Comparison of ENCODE assay signal across 7 cellular contexts in genomic region chr14:104234007-104234786, GRCh38.
DNase-seq lines count a peak whose midpoint lies in the region; ATAC-seq and TF ChIP-seq lines count a peak whose summit lies in the region.
"Not testable (repeated sequence)": the region's sequence is repeated elsewhere in the genome, so short reads cannot be mapped to it uniquely, and the experiment has no call there.

No MANE protein-coding gene starts in this region.

- not testable (repeated sequence) for H2BK15ac ChIP-seq in mesendoderm (replicated peaks; ENCODE audit: low read depth)

- H3K36me3 ChIP-seq in HEK293 (ENCODE audit: control insufficient read depth in 2 of 2, insufficient read depth in 1 of 2, low read length in 2 of 2); mesendoderm (ENCODE audit: control insufficient read depth, insufficient read depth, low read length); upper lobe of right lung: not testable (repeated sequence)

- H2BK5ac ChIP-seq in mesendoderm (ENCODE audit: low read length), result not testable (repeated sequence)

- POLR2A ChIA-PET in HEK293 (lab: Yijun Ruan, JAX); WTC11 (lab: Charles Lee): not testable (repeated sequence)

- not testable (repeated sequence) for H3K18ac ChIP-seq in mesendoderm (ENCODE audit: low read length)

- H3K4me1 ChIP-seq in HEK293 (ENCODE audit: control insufficient read depth, insufficient read depth, low read length); mesendoderm (ENCODE audit: control insufficient read depth, low read depth, low read length); upper lobe of right lung: not testable (repeated sequence)

- WGBS in mesendoderm (ENCODE audit: extremely low coverage, insufficient coverage, low lambda C conversion rate), result no CpG with 5 or more reads among the region's 3 CpGs

- H3K27me3 ChIP-seq in mesendoderm (ENCODE audit: insufficient read depth, low read length, poor library complexity); upper lobe of right lung: not testable (repeated sequence)

- H3K36me3 Mint-ChIP-seq in WTC11, result peaks cover 34% of the 10 kb centered on the region

- not testable (repeated sequence) for H3K23ac ChIP-seq in mesendoderm (ENCODE audit: low read length)

- H3K4me1 Mint-ChIP-seq in WTC11, result not testable (repeated sequence)

- not testable (repeated sequence) for H3K56ac ChIP-seq in mesendoderm (ENCODE audit: low read length)

- H3K79me2 ChIP-seq in mesendoderm (ENCODE audit: control insufficient read depth, insufficient read depth, low read length), result not testable (repeated sequence)

- not testable (repeated sequence) for H3K79me1 ChIP-seq in mesendoderm (ENCODE audit: low read length)

- not testable (repeated sequence) for H2AK5ac ChIP-seq in mesendoderm (ENCODE audit: low read length)

- not testable (repeated sequence) for ATAC-seq in WTC11, Right ventricle myocardium inferior, sciatic nerve, upper lobe of right lung

- not testable (repeated sequence) for H4K5ac ChIP-seq in mesendoderm (ENCODE audit: low read length)

- H3K4ac ChIP-seq in mesendoderm (ENCODE audit: low read depth, low read length), result not testable (repeated sequence)

- H3K27ac Mint-ChIP-seq in WTC11, result not testable (repeated sequence)

- not testable (repeated sequence) for H3K4me3 Mint-ChIP-seq in WTC11

- H3K9me3 ChIP-seq in HEK293 (ENCODE audit: control insufficient read depth, insufficient read depth, low read depth, low read length); upper lobe of right lung: not testable (repeated sequence)

- not testable (repeated sequence) for H3K9me3 Mint-ChIP-seq in WTC11

- not testable (repeated sequence) for H3K9ac ChIP-seq in mesendoderm (ENCODE audit: low read length)

- not testable (repeated sequence) for H3K4me3 ChIP-seq in HEK293 (ENCODE audit: low read depth, low read length); mesendoderm (ENCODE audit: low read length); upper lobe of right lung

- not testable (repeated sequence) for H3K27ac ChIP-seq in HEK293 (ENCODE audit: extremely low read depth, low read depth, low read length); mesendoderm (ENCODE audit: low read depth, low read length); upper lobe of right lung

- H3K27me3 Mint-ChIP-seq in WTC11 (ENCODE audit: low read depth), result not testable (repeated sequence)

- DNase-seq in WTC11 (ENCODE audit: low spot score), result peak; percentile 3
- peak; percentile 44 for DNase-seq in activated effector memory CD4-positive, alpha-beta T cell treated with anti-CD3 and anti-CD28 coated beads, Interleukin-2, amount 50 U/mL, for 16 hours
- peak; percentile 23 for DNase-seq in Right ventricle myocardium inferior (ENCODE audit: missing footprints)
- DNase-seq in mesendoderm, result peak; percentile 20
- peak; percentile 3 for DNase-seq in sciatic nerve (ENCODE audit: low spot score)
- peak; percentile 23 for DNase-seq in upper lobe of right lung

- intact Hi-C loops in Right ventricle myocardium inferior (cut with DNase I); sciatic nerve (cut with DNase I); upper lobe of right lung (cut with DNase I): not testable (repeated sequence)

- H4K8ac ChIP-seq in mesendoderm (ENCODE audit: low read depth, low read length), result not testable (repeated sequence)

- TF ChIP-seq CTCF in HEK293 (tag by site-specific recombination; IDR thresholded peaks at IDR 0.05); WTC11 (IDR thresholded peaks at IDR 0.05); upper lobe of right lung (IDR thresholded peaks at IDR 0.05): not testable (repeated sequence)

- H3K4me2 ChIP-seq in mesendoderm (ENCODE audit: low read length), result not testable (repeated sequence)

- CTCF ChIA-PET in HEK293 (lab: Yijun Ruan, JAX); WTC11 (lab: Charles Lee): not testable (repeated sequence)

- H2BK120ac ChIP-seq in mesendoderm (ENCODE audit: low read depth, low read length), result not testable (repeated sequence)

TF ChIP-seq in HEK293, 187 proteins besides CTCF, POLR2A, EP300 and RAD21:
- TF ChIP-seq TRIM28 (IDR thresholded peaks at IDR 0.05; ENCODE audit: borderline replicate concordance, low read length) (peak; percentile 75; the same call in 1 of the 2 replicates), ZNF585B (tag by site-specific recombination; IDR thresholded peaks at IDR 0.05) (peak; percentile 98), SETDB1 (IDR thresholded peaks at IDR 0.05; ENCODE audit: insufficient read length, low read length) (peak; percentile 63)
- TF ChIP-seq, protein P1, sequence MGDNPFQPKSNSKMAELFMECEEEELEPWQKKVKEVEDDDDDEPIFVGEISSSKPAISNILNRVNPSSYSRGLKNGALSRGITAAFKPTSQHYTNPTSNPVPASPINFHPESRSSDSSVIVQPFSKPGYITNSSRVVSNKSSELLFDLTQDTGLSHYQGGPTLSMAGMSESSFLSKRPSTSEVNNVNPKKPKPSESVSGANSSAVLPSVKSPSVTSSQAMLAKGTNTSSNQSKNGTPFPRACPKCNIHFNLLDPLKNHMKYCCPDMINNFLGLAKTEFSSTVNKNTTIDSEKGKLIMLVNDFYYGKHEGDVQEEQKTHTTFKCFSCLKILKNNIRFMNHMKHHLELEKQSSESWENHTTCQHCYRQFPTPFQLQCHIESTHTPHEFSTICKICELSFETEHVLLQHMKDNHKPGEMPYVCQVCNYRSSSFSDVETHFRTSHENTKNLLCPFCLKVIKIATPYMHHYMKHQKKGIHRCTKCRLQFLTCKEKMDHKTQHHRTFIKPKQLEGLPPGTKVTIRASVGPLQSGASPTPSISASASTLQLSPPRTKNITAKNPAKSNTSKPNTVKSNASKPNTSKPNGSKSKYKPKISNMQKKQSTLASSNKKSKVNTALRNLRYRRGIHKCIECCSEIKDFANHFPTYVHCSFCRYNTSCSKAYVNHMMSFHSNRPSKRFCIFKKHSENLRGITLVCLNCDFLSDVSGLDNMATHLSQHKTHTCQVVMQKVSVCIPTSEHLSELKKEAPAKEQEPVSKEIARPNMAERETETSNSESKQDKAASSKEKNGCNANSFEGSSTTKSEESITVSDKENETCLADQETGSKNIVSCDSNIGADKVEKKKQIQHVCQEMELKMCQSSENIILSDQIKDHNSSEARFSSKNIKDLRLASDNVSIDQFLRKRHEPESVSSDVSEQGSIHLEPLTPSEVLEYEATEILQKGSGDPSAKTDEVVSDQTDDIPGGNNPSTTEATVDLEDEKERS (tag by site-specific recombination; IDR thresholded peaks at IDR 0.05), result peak; percentile 58; the same call in 1 of the 2 replicates
